21 cellular contexts compared by ENCODE assay signal in genomic region chr11:75505966-75506692, GRCh38. TPM values are rescaled to one million over a fixed set of nuclear protein-coding genes. Genes with fewer than 3 reads are reported as not detected.
DNase-seq lines count a peak whose midpoint lies in the region; ATAC-seq, FAIRE-seq and TF ChIP-seq lines count a peak whose summit lies in the region.
"Had no signal": no experiment of that assay in that cellular context is flagged by ENCODE, and none has a peak within 500 bp of the region (broad histone marks: within the 10 kb centered on the region; RNA-seq: fewer than 3 reads in every experiment).

No MANE protein-coding gene starts in this region.

- no peak for TF ChIP-seq RAD21 in SK-N-SH (IDR thresholded peaks at IDR 0.05; ENCODE audit: low read length)
- TF ChIP-seq RAD21 in K562 (CRISPR knock-in tag; conservative IDR thresholded peaks at IDR 0.05 in 1 of 2, IDR thresholded peaks at IDR 0.05 in 1 of 2): no peak

- no peaks in the 10 kb centered on the region for H3K9me1 ChIP-seq in K562 (ENCODE audit: control insufficient read depth, insufficient read depth, low read length)

- H3K4me3 ChIP-seq in SK-N-SH (ENCODE audit: low read depth in 2 of 2, low read length in 1 of 2) (no peak overlapping the region), K562 (no peak overlapping the region), spleen (no peak overlapping the region)
- H3K4me3 ChIP-seq: BLaER1 treated with 17β-estradiol and CSF1 and Interleukin-3, amounts not matched to agents 10 nM and 100 nM; GM23338; hepatocyte; pancreas; PC-9; upper lobe of left lung had no signal

- no peak for FAIRE-seq in K562 (lab: Jason Lieb, UNC)
- FAIRE-seq: bronchial epithelial cell, kidney, pancreas had no signal

- H3K4me1 ChIP-seq in SK-N-SH (ENCODE audit: control insufficient read depth in 1 of 2, insufficient read depth in 2 of 2, low read depth in 1 of 2, low read length in 1 of 2) (peaks cover 0 to 35% of the 10 kb centered on the region in 2 experiments; a peak in 1 of 4 replicates), K562 (replicated peaks in 1 of 2; ENCODE audit: control insufficient read depth in 2 of 2, insufficient read depth in 2 of 2, low read length in 2 of 2) (peaks cover 24 to 40% of the 10 kb centered on the region in 2 experiments), spleen (peaks cover 18 to 85% (median 49%) of the 10 kb centered on the region in 6 donors)
- H3K4me1 ChIP-seq: pancreas had no signal

- no peak for TF ChIP-seq EP300 in SK-N-SH (IDR thresholded peaks at IDR 0.05; ENCODE audit: borderline replicate concordance in 1 of 2, low read depth in 1 of 2, low read length in 1 of 2)
- TF ChIP-seq EP300 in K562 (IDR thresholded peaks at IDR 0.05; ENCODE audit: low read length): no peak

- H3K36me3 ChIP-seq in SK-N-SH (replicated peaks in 1 of 2; ENCODE audit: control insufficient read depth in 1 of 2, insufficient read depth in 2 of 2, low read length in 1 of 2): no peaks in the 10 kb centered on the region
- no peaks in the 10 kb centered on the region for H3K36me3 ChIP-seq in K562 (ENCODE audit: control insufficient read depth, insufficient read depth, low read length)
- H3K36me3 ChIP-seq in spleen: no peaks in the 10 kb centered on the region
- H3K36me3 ChIP-seq: BLaER1 treated with 17β-estradiol and CSF1 and Interleukin-3, amounts not matched to agents 10 nM and 100 nM; pancreas; upper lobe of left lung had no signal

- peaks cover 0 to 6% of the 10 kb centered on the region in 2 donors for H3K27me3 Mint-ChIP-seq in stimulated activated naive B cell treated with anti-CD40 and anti-IgM and Interleukin-4, amounts not matched to agents 10 μg/mL and 1 μg/mL and 100 μg/mL, for 72 hours

- no peaks in the 10 kb centered on the region for H3K9me2 ChIP-seq in SK-N-SH

- no peak overlapping the region for H3K4me3 Mint-ChIP-seq in stimulated activated naive B cell treated with anti-CD40 and anti-IgM and Interleukin-4, amounts not matched to agents 10 μg/mL and 1 μg/mL and 100 μg/mL, for 72 hours
- H3K4me3 Mint-ChIP-seq: GM23338 had no signal

- TF ChIP-seq CTCF in SK-N-SH (IDR thresholded peaks at IDR 0.05) (no peak), K562 (IDR thresholded peaks at IDR 0.05 in 2 of 3, conservative IDR thresholded peaks at IDR 0.05 in 1 of 3; ENCODE audit: insufficient read depth in 2 of 3, low read depth in 1 of 3, low read length in 3 of 3) (no peak), spleen (IDR thresholded peaks at IDR 0.05 in 8 of 11, conservative IDR thresholded peaks at IDR 0.05 in 3 of 11) (no peak)

- H3F3A ChIP-seq in SK-N-SH (replicated peaks; ENCODE audit: insufficient read depth): no peaks in the 10 kb centered on the region

- in situ Hi-C loops in K562 (cut with MboI): no loop called here

- no peaks in the 10 kb centered on the region for H3K9me3 Mint-ChIP-seq in stimulated activated naive B cell treated with anti-CD40 and anti-IgM and Interleukin-4, amounts not matched to agents 10 μg/mL and 1 μg/mL and 100 μg/mL, for 72 hours
- H3K9me3 Mint-ChIP-seq: GM23338 had no signal

- WGBS in SK-N-SH (ENCODE audit: low lambda C conversion rate): 85% methylated on average over 10 of the region's 11 CpGs
- WGBS in K562 (ENCODE audit: insufficient coverage, low coverage, missing lambda C conversion rate): 60% methylated on average over 11 of the region's 11 CpGs
- WGBS in spleen, 5 donors: 82 to 90% (median 84%) methylated on average over 10 to 11 of the region's 11 CpGs

- peak overlapping the region; percentile 49 for H3K27ac Mint-ChIP-seq in stimulated activated naive B cell treated with anti-CD40 and anti-IgM and Interleukin-4, amounts not matched to agents 10 μg/mL and 1 μg/mL and 100 μg/mL, for 72 hours
- H3K27ac Mint-ChIP-seq: GM23338 had no signal

- H3K27ac ChIP-seq in SK-N-SH (ENCODE audit: low read depth in 2 of 2, low read length in 1 of 2) (no peak overlapping the region; a peak in 1 of 4 replicates), K562 (ENCODE audit: extremely low read depth, low read depth, low read length) (no peak overlapping the region), spleen (peak overlapping the region in 2 of 8 donors; percentile 62 to 87)
- H3K27ac ChIP-seq: 22Rv1, hepatocyte, pancreas, PC-9 had no signal

- H4K20me1 ChIP-seq in SK-N-SH (ENCODE audit: insufficient read depth): no peaks in the 10 kb centered on the region
- H4K20me1 ChIP-seq in K562 (replicated peaks; ENCODE audit: control insufficient read depth, insufficient read depth, low read length): no peaks in the 10 kb centered on the region; the same call in 1 of the 2 replicates

- peaks cover 17 to 20% of the 10 kb centered on the region in 2 donors for H3K4me1 Mint-ChIP-seq in stimulated activated naive B cell treated with anti-CD40 and anti-IgM and Interleukin-4, amounts not matched to agents 10 μg/mL and 1 μg/mL and 100 μg/mL, for 72 hours

- ATAC-seq in SK-N-SH treated with all-trans-retinoic acid at 6 μM for 48 hours (no peak), K562 (peak; percentile 23; the same call in 1 of the 3 replicates), GM18519 (IDR thresholded peaks at IDR 0.05; ENCODE audit: low FRiP score, unreplicated experiment) (no peak), left colon (no peak)
- ATAC-seq in stimulated activated naive B cell treated with anti-CD40 and anti-IgM and Interleukin-4, amounts not matched to agents 10 μg/mL and 1 μg/mL and 100 μg/mL, for 72 hours (replicated peaks): no peak
- ATAC-seq: GM23338, pancreas had no signal

- CTCF ChIA-PET in SK-N-SH (lab: Yijun Ruan, JAX) (interaction anchor here (1.0 to 1.2 kb wide), 2 partner anchors 27 to 28 kb away, joined by 3 to 4 read pairs; no protein-coding TSS in a partner anchor), K562 (lab: Yijun Ruan, JAX; ENCODE audit: low intra/inter-chr PET ratio) (no interaction called here)

- no peaks in the 10 kb centered on the region for H3K79me2 ChIP-seq in SK-N-SH (ENCODE audit: insufficient read depth)
- H3K79me2 ChIP-seq in K562 (ENCODE audit: control insufficient read depth, insufficient read depth, low read length): no peaks in the 10 kb centered on the region
- H3K79me2 ChIP-seq: hepatocyte had no signal

- BruUV-seq in K562 (replicated peaks; lab: Mats Ljungman, UMichigan): no TSS peak

- H2AFZ ChIP-seq in SK-N-SH (ENCODE audit: low read depth): no peak overlapping the region
- H2AFZ ChIP-seq in K562 (ENCODE audit: low read depth, low read length): no peak overlapping the region
- H2AFZ ChIP-seq: GM23338, hepatocyte, PC-9 had no signal

- DNase-seq in SK-N-SH (peak; percentile 36), K562 (ENCODE audit: extremely low read depth in 1 of 4, low spot score in 3 of 4) (no peak), medulla oblongata (ENCODE audit: extremely low spot score) (peak; percentile 33), left colon (no peak), spleen (no peak)
- no peak for DNase-seq in stimulated activated naive B cell treated with anti-CD40 and anti-IgM and Interleukin-4, amounts not matched to agents 10 μg/mL and 1 μg/mL and 100 μg/mL, for 72 hours
- DNase-seq: DMS79; kidney; NCI-H1048; NCI-H526; pancreas; PC-9; stimulated activated naive CD4-positive, alpha-beta T cell treated with Interleukin-2 at 50 U/mL for 16 hours; upper lobe of left lung had no signal

- no peak for TF ChIP-seq POLR2A in K562 (conservative IDR thresholded peaks at IDR 0.05)
- no peak for TF ChIP-seq POLR2A in spleen (IDR thresholded peaks at IDR 0.05)

- H3K9ac ChIP-seq in SK-N-SH: no peak overlapping the region
- H3K9ac ChIP-seq in K562 (ENCODE audit: insufficient read depth in 1 of 2, low read depth in 2 of 2, low read length in 2 of 2): peak overlapping the region in 1 of 2 experiments; percentile 67; a peak in 1 of 4 replicates
- H3K9ac ChIP-seq: BLaER1 treated with 17β-estradiol and CSF1 and Interleukin-3, amounts not matched to agents 10 nM and 100 nM had no signal

- H3K9me3 ChIP-seq in SK-N-SH (no peaks in the 10 kb centered on the region), K562 (replicated peaks; ENCODE audit: control insufficient read depth, insufficient read depth, low read depth, low read length) (no peaks in the 10 kb centered on the region), spleen (no peaks in the 10 kb centered on the region)
- H3K9me3 ChIP-seq: BLaER1 treated with 17β-estradiol and CSF1 and Interleukin-3, amounts not matched to agents 10 nM and 100 nM; pancreas; upper lobe of left lung had no signal

- POLR2A ChIA-PET in SK-N-SH (lab: Yijun Ruan, JAX) (interaction anchor here (0.6 kb wide), 1 partner anchor 100 kb away, joined by 3 read pairs; no protein-coding TSS in a partner anchor), K562 (lab: Yijun Ruan, JAX) (interaction anchor here (0.6 to 1.0 kb wide), 5 partner anchors 10 to 360 kb away, joined by 3 to 4 read pairs (median 3); no protein-coding TSS in a partner anchor)

- H3K4me2 ChIP-seq in SK-N-SH: no peak overlapping the region
- no peak overlapping the region for H3K4me2 ChIP-seq in K562 (ENCODE audit: insufficient read depth, low read length)
- H3K4me2 ChIP-seq: GM23338, hepatocyte, PC-9 had no signal

- intact Hi-C loops in K562 (cut with micrococcal nuclease): no loop called here
- intact Hi-C loops in left colon (cut with DNase I, micrococcal nuclease): no loop called here
- intact Hi-C loops in spleen (cut with DNase I; ENCODE audit: low total_unique reads): no loop called here

- H3K27me3 ChIP-seq in SK-N-SH (ENCODE audit: insufficient read depth) (no peaks in the 10 kb centered on the region), K562 (ENCODE audit: control insufficient read depth in 2 of 2, insufficient read depth in 2 of 2, low read length in 2 of 2) (no peaks in the 10 kb centered on the region), spleen (replicated peaks in 1 of 7) (no peaks in the 10 kb centered on the region)
- H3K27me3 ChIP-seq: BLaER1 treated with 17β-estradiol and CSF1 and Interleukin-3, amounts not matched to agents 10 nM and 100 nM; hepatocyte; pancreas; upper lobe of left lung had no signal

- H3K36me3 Mint-ChIP-seq in stimulated activated naive B cell treated with anti-CD40 and anti-IgM and Interleukin-4, amounts not matched to agents 10 μg/mL and 1 μg/mL and 100 μg/mL, for 72 hours: no peaks in the 10 kb centered on the region

RNA-seq across cellular contexts. Expression of gene GDPD5, which starts 19.6 kb away (rescaled TPM):
- polyA plus RNA-seq in SK-N-SH (2012; rRNA removed) (1.6 and 2.2 TPM in 2 replicates), K562 (2011; rRNA removed) (8.0 and 11.8 TPM in 2 replicates), K562 (2014; fragmentation: Illumina TruSeq; extraction: Trizol) (8.7 and 11.9 TPM in 2 replicates), K562 (2014; fragmentation: Nextera tagmentation; extraction: Ambion mirVana) (under 1 TPM; 0.32 to 0.41 TPM), K562 (2014; rRNA removed) (17.0 and 20.4 TPM in 2 replicates), spleen (100 to 1,000 TPM in 2 of 3 donors, 10 to 100 TPM in 1; 44.6 to 248 (median 147) TPM)
- 0.55 and 0.97 TPM in 2 replicates for polyA plus RNA-seq in SK-N-SH (2012; cell fraction: cytosol; rRNA removed)
- 5.5 and 7.6 TPM in 2 replicates for polyA plus RNA-seq in SK-N-SH (2012; cell fraction: nucleus; rRNA removed)
- 57.8 and 141 TPM in 2 replicates for total RNA-seq in K562 (2011; cell fraction: chromatin; rRNA removed; ENCODE audit: low replicate concordance)
- total RNA-seq in K562 (2011; cell fraction: nucleolus; rRNA removed): 58.7 and 66.9 TPM in 2 replicates
- 57.6 and 71.8 TPM in 2 replicates for total RNA-seq in K562 (2011; cell fraction: nucleoplasm; rRNA removed)
- total RNA-seq in K562 (2014; rRNA removed) (9.8 and 14.2 TPM in 2 replicates), K562 (2014; rRNA removed; fragmentation: Illumina TruSeq; extraction: Trizol) (2.8 and 2.9 TPM in 2 replicates), K562 (2015; rRNA removed; fragmentation: Illumina TruSeq; extraction: Trizol) (6.1 and 6.5 TPM in 2 replicates), K562 (2021) (19.0 and 27.3 TPM in 2 replicates), left colon (1 to 10 TPM; 3.3 to 4.0 TPM), spleen (100 to 1,000 TPM in 6 of 7 donors, 10 to 100 TPM in 1; 97.0 to 273 (median 144) TPM)
- polyA plus RNA-seq in K562 (2011; cell fraction: cytosol; rRNA removed): 7.2 and 13.1 TPM in 2 replicates
- polyA plus RNA-seq in K562 (2011; cell fraction: nucleus; rRNA removed): 47.6 and 80.4 TPM in 2 replicates
- polyA plus RNA-seq in K562 (2012): 11.7 and 25.1 TPM in 2 replicates
- 4.6 and 5.0 TPM in 2 replicates for polyA minus RNA-seq in K562 (2011; rRNA and poly(A)+ RNA removed)
- 7.2 and 15.1 TPM in 2 replicates for polyA minus RNA-seq in K562 (2011; cell fraction: cytosol; rRNA and poly(A)+ RNA removed)
- polyA minus RNA-seq in K562 (2011; cell fraction: nucleus; rRNA and poly(A)+ RNA removed): 18.5 and 19.8 TPM in 2 replicates

RNA-seq across cellular contexts. Expression of gene SERPINH1, which starts 55.9 kb away (rescaled TPM):
- polyA plus RNA-seq in SK-N-SH (2012; rRNA removed) (221 and 293 TPM in 2 replicates), K562 (2011; rRNA removed) (45.5 and 123 TPM in 2 replicates), K562 (2014; fragmentation: Illumina TruSeq; extraction: Trizol) (95.0 and 102 TPM in 2 replicates), K562 (2014; fragmentation: Nextera tagmentation; extraction: Ambion mirVana) (1 to 10 TPM; 2.8 to 6.8 TPM), K562 (2014; rRNA removed) (67.8 and 77.9 TPM in 2 replicates), spleen (10 to 100 TPM; 19.0 to 39.1 (median 33.0) TPM)
- polyA plus RNA-seq in SK-N-SH (2012; cell fraction: cytosol; rRNA removed): 145 and 210 TPM in 2 replicates
- polyA plus RNA-seq in SK-N-SH (2012; cell fraction: nucleus; rRNA removed): 282 and 307 TPM in 2 replicates
- total RNA-seq in K562 (2011; cell fraction: chromatin; rRNA removed; ENCODE audit: low replicate concordance): 53.1 and 136 TPM in 2 replicates
- 186 and 237 TPM in 2 replicates for total RNA-seq in K562 (2011; cell fraction: nucleolus; rRNA removed)
- 128 and 144 TPM in 2 replicates for total RNA-seq in K562 (2011; cell fraction: nucleoplasm; rRNA removed)
- total RNA-seq in K562 (2014; rRNA removed) (67.9 and 85.8 TPM in 2 replicates), K562 (2014; rRNA removed; fragmentation: Illumina TruSeq; extraction: Trizol) (30.3 and 44.1 TPM in 2 replicates), K562 (2015; rRNA removed; fragmentation: Illumina TruSeq; extraction: Trizol) (78.5 and 87.1 TPM in 2 replicates), K562 (2021) (106 and 115 TPM in 2 replicates), left colon (10 to 100 TPM; 24.0 to 41.5 TPM), spleen (100 to 1,000 TPM in 2 of 7 donors, 10 to 100 TPM in 5; 54.9 to 145 (median 87.5) TPM)
- 84.3 and 156 TPM in 2 replicates for polyA plus RNA-seq in K562 (2011; cell fraction: cytosol; rRNA removed)
- polyA plus RNA-seq in K562 (2011; cell fraction: nucleus; rRNA removed): 79.5 and 81.7 TPM in 2 replicates
- 148 and 286 TPM in 2 replicates for polyA plus RNA-seq in K562 (2012)
- 24.5 and 38.2 TPM in 2 replicates for polyA minus RNA-seq in K562 (2011; rRNA and poly(A)+ RNA removed)
- 53.3 and 105 TPM in 2 replicates for polyA minus RNA-seq in K562 (2011; cell fraction: cytosol; rRNA and poly(A)+ RNA removed)
- 27.3 and 51.1 TPM in 2 replicates for polyA minus RNA-seq in K562 (2011; cell fraction: nucleus; rRNA and poly(A)+ RNA removed)

Comparison
In these comparisons a context has a peak if more than half of its experiments do, and no peak if none do; other contexts are left out.
1. DNase-seq: peak in SK-N-SH (single experiment) and medulla oblongata (single experiment); none in K562 (0 of 4), stimulated activated naive B cell treated with anti-CD40 and anti-IgM and Interleukin-4, amounts not matched to agents 10 μg/mL and 1 μg/mL and 100 μg/mL, for 72 hours (single experiment), left colon (0 of 2) and spleen (single experiment).